Comparison of ENCODE assay signal across 6 cellular contexts in genomic region chr2:131178050-131178449, GRCh38. TPM values are rescaled to one million over a fixed set of nuclear protein-coding genes. Genes with fewer than 3 reads are reported as not detected.
"Had no signal": no experiment of that assay in that cellular context is flagged by ENCODE, and none has a peak within 500 bp of the region (broad histone marks: within the 10 kb centered on the region; RNA-seq: fewer than 3 reads in every experiment).

No MANE protein-coding gene starts in this region.

RNA-seq across cellular contexts. Expression of gene POTEE, which starts 31.3 kb away (rescaled TPM):
- total RNA-seq: ascending aorta, body of pancreas, bronchial epithelial cell, cardiac septum had no signal
- polyA plus RNA-seq: adipose tissue, aorta had no signal
